ENCODE assay signal across 24 cellular contexts in genomic region chr16:84247844-84248243, GRCh38. TPM values are rescaled to one million over a fixed set of nuclear protein-coding genes. Genes with fewer than 3 reads are reported as not detected.
DNase-seq lines count a peak whose midpoint lies in the region; ATAC-seq, FAIRE-seq and TF ChIP-seq lines count a peak whose summit lies in the region.
"Had no signal": no experiment of that assay in that cellular context is flagged by ENCODE, and none has a peak within 500 bp of the region (broad histone marks: within the 10 kb centered on the region; RNA-seq: fewer than 3 reads in every experiment).

No MANE protein-coding gene starts in this region.

- no peak overlapping the region for H4K12ac ChIP-seq in trophoblast cell (ENCODE audit: low read depth, low read length)

- peak; percentile 24 for DNase-seq in GM04504 (ENCODE audit: low read depth)
- DNase-seq in HT1080 (ENCODE audit: low read depth): peak; percentile 36
- DNase-seq in K562 (ENCODE audit: extremely low read depth in 1 of 4, low spot score in 3 of 4): no peak
- DNase-seq in trophoblast cell: peak; percentile 37 to 82
- no peak for DNase-seq in NCI-H446 (lab: John Stamatoyannopoulos, UW)
- DNase-seq: activated CD4-positive, alpha-beta T cell treated with anti-CD3 and anti-CD28 coated beads, Interleukin-2, amount 10 ng/mL, durations not matched to agents 7 days and 5 days; activated naive CD4-positive, alpha-beta T cell treated with anti-CD3 and anti-CD28 coated beads, Interleukin-2, amount 50 U/mL, for 16 hours; body of pancreas; C1 segment of cervical spinal cord; cortex of kidney; DMS53; MV-4-11; naive thymus-derived CD4-positive, alpha-beta T cell; NCI-H2029; NCI-H526 treated with DMSO at 0.1 percent for 48 hours; OCI-M1 had no signal

- no peaks in the 10 kb centered on the region for H3K79me1 ChIP-seq in trophoblast cell (ENCODE audit: low read length)

- no peaks in the 10 kb centered on the region for H4K20me1 ChIP-seq in K562 (replicated peaks; ENCODE audit: control insufficient read depth, insufficient read depth, low read length)

- H2BK5ac ChIP-seq in trophoblast cell (ENCODE audit: low read depth, low read length, poor library complexity): no peak overlapping the region

- intact Hi-C loops in K562 (cut with micrococcal nuclease): no loop called here

- H4K91ac ChIP-seq in trophoblast cell (ENCODE audit: low read depth, low read length): no peak overlapping the region

- FAIRE-seq in K562 (lab: Jason Lieb, UNC): no peak
- FAIRE-seq: endothelial cell of umbilical vein had no signal

- H3K9ac ChIP-seq in K562 (ENCODE audit: insufficient read depth in 1 of 2, low read depth in 2 of 2, low read length in 2 of 2) (no peak overlapping the region), trophoblast cell (ENCODE audit: low read length) (no peak overlapping the region)
- H3K9ac ChIP-seq: parathyroid adenoma had no signal

- no peak overlapping the region for H3K4ac ChIP-seq in trophoblast cell (ENCODE audit: low read depth, low read length)

- H3K27me3 ChIP-seq in K562 (ENCODE audit: control insufficient read depth in 2 of 2, insufficient read depth in 2 of 2, low read length in 2 of 2) (peaks cover 30 to 69% of the 10 kb centered on the region in 2 experiments), trophoblast cell (ENCODE audit: insufficient read depth, low read length) (no peaks in the 10 kb centered on the region)
- H3K27me3 ChIP-seq: body of pancreas had no signal

- no peak for TF ChIP-seq RAD21 in K562 (CRISPR knock-in tag; conservative IDR thresholded peaks at IDR 0.05 in 1 of 2, IDR thresholded peaks at IDR 0.05 in 1 of 2)

- H4K8ac ChIP-seq in trophoblast cell (ENCODE audit: low read depth, low read length): no peak overlapping the region

- TF ChIP-seq CTCF in K562 (IDR thresholded peaks at IDR 0.05 in 2 of 3, conservative IDR thresholded peaks at IDR 0.05 in 1 of 3; ENCODE audit: insufficient read depth in 2 of 3, low read depth in 1 of 3, low read length in 3 of 3): no peak

- no peak overlapping the region for H3K4me3 ChIP-seq in K562
- no peak overlapping the region for H3K4me3 ChIP-seq in trophoblast cell (ENCODE audit: low read depth, low read length)
- H3K4me3 ChIP-seq: body of pancreas, skin epidermis, thoracic aorta had no signal

- H3K9me3 ChIP-seq in K562 (replicated peaks; ENCODE audit: control insufficient read depth, insufficient read depth, low read depth, low read length) (no peaks in the 10 kb centered on the region), trophoblast cell (ENCODE audit: insufficient read depth, low read depth, low read length) (peaks cover 2% of the 10 kb centered on the region)
- H3K9me3 ChIP-seq: body of pancreas, thoracic aorta had no signal

- no peaks in the 10 kb centered on the region for H3K9me1 ChIP-seq in K562 (ENCODE audit: control insufficient read depth, insufficient read depth, low read length)

- TF ChIP-seq EP300 in K562 (IDR thresholded peaks at IDR 0.05; ENCODE audit: low read length): no peak

- WGBS in K562 (ENCODE audit: insufficient coverage, low coverage, missing lambda C conversion rate): 3% methylated on average over 5 of the region's 5 CpGs
- WGBS in trophoblast cell (ENCODE audit: extremely low coverage, insufficient coverage, insufficient read length): no CpG with 5 or more reads among the region's 5 CpGs

- 0 out of 5 replicates have a peak, but pooled peaks cover 0 to 2% of the 10 kb centered on the region in 2 experiments for H3K4me1 ChIP-seq in K562 (replicated peaks in 1 of 2; ENCODE audit: control insufficient read depth in 2 of 2, insufficient read depth in 2 of 2, low read length in 2 of 2)
- H3K4me1 ChIP-seq in trophoblast cell (ENCODE audit: control insufficient read depth in 1 of 2, insufficient read depth in 2 of 2, low read length in 2 of 2): peaks cover 0 to 4% of the 10 kb centered on the region in 2 experiments
- H3K4me1 ChIP-seq: body of pancreas had no signal

- no peak overlapping the region for H3K14ac ChIP-seq in trophoblast cell (ENCODE audit: low read length)

- POLR2A ChIA-PET in K562 (lab: Yijun Ruan, JAX): no interaction called here

- no peak overlapping the region for H2BK120ac ChIP-seq in trophoblast cell (ENCODE audit: insufficient read depth, low read length, poor library complexity)

- no peak overlapping the region for H2BK12ac ChIP-seq in trophoblast cell (ENCODE audit: low read length)

- no peak overlapping the region for H3K4me2 ChIP-seq in K562 (ENCODE audit: insufficient read depth, low read length)
- no peak overlapping the region for H3K4me2 ChIP-seq in trophoblast cell (ENCODE audit: low read length)

- no peak for TF ChIP-seq POLR2A in K562 (conservative IDR thresholded peaks at IDR 0.05)

- H2AFZ ChIP-seq in K562 (ENCODE audit: low read depth, low read length) (no peak overlapping the region), trophoblast cell (ENCODE audit: insufficient read depth, low read length, poor library complexity) (no peak overlapping the region)
- H2AFZ ChIP-seq: parathyroid adenoma had no signal

- BruUV-seq in K562 (replicated peaks; lab: Mats Ljungman, UMichigan): no TSS peak

- no peak for ATAC-seq in K562
- ATAC-seq in GM19351 (IDR thresholded peaks at IDR 0.05; ENCODE audit: unreplicated experiment): no peak
- no peak for ATAC-seq in HG02763 (IDR thresholded peaks at IDR 0.05; ENCODE audit: unreplicated experiment)
- ATAC-seq: body of pancreas; naive thymus-derived CD4-positive, alpha-beta T cell had no signal

- H2AK5ac ChIP-seq in trophoblast cell (ENCODE audit: low read length): no peak overlapping the region

- in situ Hi-C loops in K562 (cut with MboI): no loop called here

- H3K27ac ChIP-seq in K562 (ENCODE audit: extremely low read depth, low read depth, low read length) (no peak overlapping the region), trophoblast cell (ENCODE audit: low read depth, low read length) (no peak overlapping the region)
- H3K27ac ChIP-seq: body of pancreas, parathyroid adenoma, skin epidermis, thoracic aorta had no signal

- no peak overlapping the region for H3K18ac ChIP-seq in trophoblast cell (ENCODE audit: low read length)

- H3K79me2 ChIP-seq in K562 (ENCODE audit: control insufficient read depth, insufficient read depth, low read length): no peaks in the 10 kb centered on the region
- H3K79me2 ChIP-seq in trophoblast cell (ENCODE audit: control insufficient read depth, insufficient read depth, low read length, poor library complexity): no peaks in the 10 kb centered on the region
- H3K79me2 ChIP-seq: parathyroid adenoma had no signal

- no peaks in the 10 kb centered on the region for H3K36me3 ChIP-seq in K562 (ENCODE audit: control insufficient read depth, insufficient read depth, low read length)
- H3K36me3 ChIP-seq in trophoblast cell (ENCODE audit: control insufficient read depth in 1 of 2, insufficient read depth in 2 of 2, low read length in 2 of 2): no peaks in the 10 kb centered on the region
- H3K36me3 ChIP-seq: thoracic aorta had no signal

- no peak overlapping the region for H3K23ac ChIP-seq in trophoblast cell (ENCODE audit: low read length)

- CTCF ChIA-PET in K562 (lab: Yijun Ruan, JAX; ENCODE audit: low intra/inter-chr PET ratio): no interaction called here

RNA-seq across cellular contexts. Expression of gene KCNG4, which starts 8.0 kb away (rescaled TPM):
- total RNA-seq in HT1080 (2014; rRNA removed; shearing (Covaris generic)): not detected in 2 replicates
- polyA plus RNA-seq in HT1080 (2015; cell fraction: cytosol; rRNA removed): not detected in 2 replicates
- polyA plus RNA-seq in HT1080 (2015; cell fraction: nucleus; rRNA removed): not detected in 2 replicates
- not detected in 2 replicates for total RNA-seq in K562 (2011; cell fraction: chromatin; rRNA removed; ENCODE audit: low replicate concordance)
- total RNA-seq in K562 (2011; cell fraction: nucleolus; rRNA removed): not detected in 2 replicates
- total RNA-seq in K562 (2011; cell fraction: nucleoplasm; rRNA removed): not detected in 2 replicates
- total RNA-seq in K562 (2014; rRNA removed): not detected in 2 replicates
- not detected in 2 replicates for total RNA-seq in K562 (2014; rRNA removed; fragmentation: Illumina TruSeq; extraction: Trizol)
- total RNA-seq in K562 (2015; rRNA removed; fragmentation: Illumina TruSeq; extraction: Trizol): not detected in 2 replicates
- total RNA-seq in K562 (2021): not detected in 2 replicates
- polyA plus RNA-seq in K562 (2011; rRNA removed): not detected in 2 replicates
- not detected in 2 replicates for polyA plus RNA-seq in K562 (2011; cell fraction: cytosol; rRNA removed)
- not detected in 2 replicates for polyA plus RNA-seq in K562 (2011; cell fraction: nucleus; rRNA removed)
- not detected in 2 replicates for polyA plus RNA-seq in K562 (2012)
- not detected in 2 replicates for polyA plus RNA-seq in K562 (2014; fragmentation: Illumina TruSeq; extraction: Trizol)
- not detected for polyA plus RNA-seq in K562 (2014; fragmentation: Nextera tagmentation; extraction: Ambion mirVana)
- polyA plus RNA-seq in K562 (2014; rRNA removed): not detected in 2 replicates
- not detected in 2 replicates for polyA minus RNA-seq in K562 (2011; rRNA and poly(A)+ RNA removed)
- not detected in 2 replicates for polyA minus RNA-seq in K562 (2011; cell fraction: cytosol; rRNA and poly(A)+ RNA removed)
- not detected in 2 replicates for polyA minus RNA-seq in K562 (2011; cell fraction: nucleus; rRNA and poly(A)+ RNA removed)
- polyA plus RNA-seq in trophoblast cell (2013): not detected in 2 replicates
- total RNA-seq: activated CD4-positive, alpha-beta T cell treated with anti-CD3 and anti-CD28 coated beads, Interleukin-2, amount 10 ng/mL, durations not matched to agents 7 days and 5 days; body of pancreas; endothelial cell of umbilical vein; lung microvascular endothelial cell; naive thymus-derived CD4-positive, alpha-beta T cell; thoracic aorta had no signal
- polyA plus RNA-seq: endothelial cell of umbilical vein; IgD-negative memory B cell; naive thymus-derived CD4-positive, alpha-beta T cell had no signal

RNA-seq across cellular contexts. Expression of gene WFDC1, which starts 46.8 kb away (rescaled TPM):
- total RNA-seq in HT1080 (2014; rRNA removed; shearing (Covaris generic)): 0.37 TPM in 1 of 2 replicates, not detected in the other
- not detected in 2 replicates for polyA plus RNA-seq in HT1080 (2015; cell fraction: cytosol; rRNA removed)
- polyA plus RNA-seq in HT1080 (2015; cell fraction: nucleus; rRNA removed): not detected in 2 replicates
- not detected in 2 replicates for total RNA-seq in K562 (2011; cell fraction: chromatin; rRNA removed; ENCODE audit: low replicate concordance)
- not detected in 2 replicates for total RNA-seq in K562 (2011; cell fraction: nucleolus; rRNA removed)
- not detected in 2 replicates for total RNA-seq in K562 (2011; cell fraction: nucleoplasm; rRNA removed)
- not detected in 2 replicates for total RNA-seq in K562 (2014; rRNA removed)
- not detected in 2 replicates for total RNA-seq in K562 (2014; rRNA removed; fragmentation: Illumina TruSeq; extraction: Trizol)
- total RNA-seq in K562 (2015; rRNA removed; fragmentation: Illumina TruSeq; extraction: Trizol): not detected in 2 replicates
- not detected in 2 replicates for total RNA-seq in K562 (2021)
- not detected in 2 replicates for polyA plus RNA-seq in K562 (2011; rRNA removed)
- polyA plus RNA-seq in K562 (2011; cell fraction: cytosol; rRNA removed): not detected in 2 replicates
- polyA plus RNA-seq in K562 (2011; cell fraction: nucleus; rRNA removed): not detected in 2 replicates
- polyA plus RNA-seq in K562 (2012): not detected in 2 replicates
- polyA plus RNA-seq in K562 (2014; fragmentation: Illumina TruSeq; extraction: Trizol): not detected in 2 replicates
- not detected for polyA plus RNA-seq in K562 (2014; fragmentation: Nextera tagmentation; extraction: Ambion mirVana)
- not detected in 2 replicates for polyA plus RNA-seq in K562 (2014; rRNA removed)
- polyA minus RNA-seq in K562 (2011; rRNA and poly(A)+ RNA removed): not detected in 2 replicates
- polyA minus RNA-seq in K562 (2011; cell fraction: cytosol; rRNA and poly(A)+ RNA removed): not detected in 2 replicates
- polyA minus RNA-seq in K562 (2011; cell fraction: nucleus; rRNA and poly(A)+ RNA removed): not detected in 2 replicates
- 0.29 and 0.42 TPM in 2 replicates for polyA plus RNA-seq in trophoblast cell (2013)
- total RNA-seq: activated CD4-positive, alpha-beta T cell treated with anti-CD3 and anti-CD28 coated beads, Interleukin-2, amount 10 ng/mL, durations not matched to agents 7 days and 5 days; endothelial cell of umbilical vein; lung microvascular endothelial cell; naive thymus-derived CD4-positive, alpha-beta T cell had no signal
- polyA plus RNA-seq: endothelial cell of umbilical vein; IgD-negative memory B cell; naive thymus-derived CD4-positive, alpha-beta T cell had no signal

RNA-seq across cellular contexts. Expression of gene ADAD2, which starts 56.9 kb away (rescaled TPM):
- total RNA-seq in HT1080 (2014; rRNA removed; shearing (Covaris generic)): not detected in 2 replicates
- not detected in 2 replicates for polyA plus RNA-seq in HT1080 (2015; cell fraction: cytosol; rRNA removed)
- 0.11 TPM in 1 of 2 replicates, not detected in the other for polyA plus RNA-seq in HT1080 (2015; cell fraction: nucleus; rRNA removed)
- not detected in 2 replicates for total RNA-seq in K562 (2011; cell fraction: chromatin; rRNA removed; ENCODE audit: low replicate concordance)
- not detected in 2 replicates for total RNA-seq in K562 (2011; cell fraction: nucleolus; rRNA removed)
- not detected in 2 replicates for total RNA-seq in K562 (2011; cell fraction: nucleoplasm; rRNA removed)
- total RNA-seq in K562 (2014; rRNA removed) (not detected in 2 replicates), K562 (2014; rRNA removed; fragmentation: Illumina TruSeq; extraction: Trizol) (not detected in 2 replicates), K562 (2015; rRNA removed; fragmentation: Illumina TruSeq; extraction: Trizol) (not detected in 2 replicates), K562 (2021) (not detected in 2 replicates)
- polyA plus RNA-seq in K562 (2011; rRNA removed) (not detected in 2 replicates), K562 (2014; fragmentation: Illumina TruSeq; extraction: Trizol) (not detected in 2 replicates), K562 (2014; fragmentation: Nextera tagmentation; extraction: Ambion mirVana) (not detected), K562 (2014; rRNA removed) (0.07 TPM in 1 of 2 replicates, not detected in the other)
- not detected in 2 replicates for polyA plus RNA-seq in K562 (2011; cell fraction: cytosol; rRNA removed)
- not detected in 2 replicates for polyA plus RNA-seq in K562 (2011; cell fraction: nucleus; rRNA removed)
- not detected in 2 replicates for polyA plus RNA-seq in K562 (2012)
- not detected in 2 replicates for polyA minus RNA-seq in K562 (2011; rRNA and poly(A)+ RNA removed)
- polyA minus RNA-seq in K562 (2011; cell fraction: cytosol; rRNA and poly(A)+ RNA removed): not detected in 2 replicates
- not detected in 2 replicates for polyA minus RNA-seq in K562 (2011; cell fraction: nucleus; rRNA and poly(A)+ RNA removed)
- not detected in 2 replicates for polyA plus RNA-seq in trophoblast cell (2013)
- total RNA-seq: activated CD4-positive, alpha-beta T cell treated with anti-CD3 and anti-CD28 coated beads, Interleukin-2, amount 10 ng/mL, durations not matched to agents 7 days and 5 days; endothelial cell of umbilical vein; lung microvascular endothelial cell; thoracic aorta had no signal
- polyA plus RNA-seq: IgD-negative memory B cell; naive thymus-derived CD4-positive, alpha-beta T cell had no signal

Comparison
In these comparisons a context has a peak if more than half of its experiments do, and no peak if none do; other contexts are left out.
1. DNase-seq: peak in GM04504 (single experiment), HT1080 (single experiment) and trophoblast cell (2 of 2); none in K562 (0 of 4) and NCI-H446 (0 of 2).